8 cellular contexts compared by ENCODE assay signal in genomic region chr10:63421591-63421990, GRCh38. TPM values are rescaled to one million over a fixed set of nuclear protein-coding genes. Genes with fewer than 3 reads are reported as not detected.
DNase-seq lines count a peak whose midpoint lies in the region; ATAC-seq and TF ChIP-seq lines count a peak whose summit lies in the region.

No MANE protein-coding gene starts in this region.

- H3K9me3 ChIP-seq in CD8-positive, alpha-beta memory T cell (ENCODE audit: low read length), result no peaks in the 10 kb centered on the region
- H3K9me3 ChIP-seq in upper lobe of right lung, result no peaks in the 10 kb centered on the region

- CTCF ChIA-PET in CD8-positive, alpha-beta memory T cell (lab: Charles Lee), result no interaction called here
- CTCF ChIA-PET in activated CD4-positive, alpha-beta memory T cell treated with anti-CD3 and anti-CD28 coated beads, Interleukin-2, amount 10 ng/mL, durations not matched to agents 7 days and 5 days (lab: Charles Lee), result no interaction called here

- H3K27me3 ChIP-seq in CD8-positive, alpha-beta memory T cell (ENCODE audit: insufficient read depth, low read length, poor library complexity, severe bottlenecking), result no peaks in the 10 kb centered on the region
- H3K27me3 ChIP-seq in upper lobe of right lung, result no peaks in the 10 kb centered on the region

- H3K4me3 ChIP-seq in CD8-positive, alpha-beta memory T cell (ENCODE audit: low read length), result no peak overlapping the region
- H3K4me3 ChIP-seq in upper lobe of right lung, result no peak overlapping the region

- no peaks in the 10 kb centered on the region for H3K27me3 Mint-ChIP-seq in CD8-positive, alpha-beta memory T cell
- H3K27me3 Mint-ChIP-seq in activated CD4-positive, alpha-beta memory T cell treated with anti-CD3 and anti-CD28 coated beads, Interleukin-2, amount 10 ng/mL, durations not matched to agents 7 days and 5 days, result no peaks in the 10 kb centered on the region

- H3K36me3 Mint-ChIP-seq in CD8-positive, alpha-beta memory T cell, result no peaks in the 10 kb centered on the region
- no peaks in the 10 kb centered on the region for H3K36me3 Mint-ChIP-seq in activated CD4-positive, alpha-beta memory T cell treated with anti-CD3 and anti-CD28 coated beads, Interleukin-2, amount 10 ng/mL, durations not matched to agents 7 days and 5 days (ENCODE audit: low read depth)

- no peaks in the 10 kb centered on the region for H3K36me3 ChIP-seq in CD8-positive, alpha-beta memory T cell (ENCODE audit: insufficient read depth, low read length)
- no peaks in the 10 kb centered on the region for H3K36me3 ChIP-seq in upper lobe of right lung

- no peaks in the 10 kb centered on the region for H3K9me3 Mint-ChIP-seq in CD8-positive, alpha-beta memory T cell
- H3K9me3 Mint-ChIP-seq in activated CD4-positive, alpha-beta memory T cell treated with anti-CD3 and anti-CD28 coated beads, Interleukin-2, amount 10 ng/mL, durations not matched to agents 7 days and 5 days, result no peaks in the 10 kb centered on the region

- H3K27ac ChIP-seq in CD8-positive, alpha-beta memory T cell (ENCODE audit: low read depth, low read length), result peak overlapping the region; percentile 27
- H3K27ac ChIP-seq in upper lobe of right lung, result no peak overlapping the region

- H3K4me1 ChIP-seq in CD8-positive, alpha-beta memory T cell (ENCODE audit: insufficient read depth, low read length), result peaks cover 19% of the 10 kb centered on the region
- H3K4me1 ChIP-seq in upper lobe of right lung, result peaks cover 13% of the 10 kb centered on the region

- peak overlapping the region; percentile 64 to 94 (median 80) for H3K27ac Mint-ChIP-seq in CD8-positive, alpha-beta memory T cell
- H3K27ac Mint-ChIP-seq in activated CD4-positive, alpha-beta memory T cell treated with anti-CD3 and anti-CD28 coated beads, Interleukin-2, amount 10 ng/mL, durations not matched to agents 7 days and 5 days, result peak overlapping the region; percentile 26

- no peak for TF ChIP-seq CTCF in upper lobe of right lung (IDR thresholded peaks at IDR 0.05)

- POLR2A ChIA-PET in CD8-positive, alpha-beta memory T cell (lab: Charles Lee), result no interaction called here
- POLR2A ChIA-PET in activated CD4-positive, alpha-beta memory T cell treated with anti-CD3 and anti-CD28 coated beads, Interleukin-2, amount 10 ng/mL, durations not matched to agents 7 days and 5 days (lab: Charles Lee), result interaction anchor here (0.8 kb wide), 1 partner anchor 154 kb away, joined by 3 read pairs; no protein-coding TSS in a partner anchor

- intact Hi-C loops in upper lobe of right lung (cut with DNase I), result no loop called here

- peak in 2 of 5 donors; percentile 27 to 51 for DNase-seq in CD8-positive, alpha-beta memory T cell
- no peak for DNase-seq in activated CD4-positive, alpha-beta memory T cell treated with anti-CD3 and anti-CD28 coated beads, Interleukin-2, amount 10 ng/mL, durations not matched to agents 7 days and 5 days
- DNase-seq in upper lobe of right lung (no peak), NCI-H2107 (lab: John Stamatoyannopoulos, UW) (no peak), cerebellar cortex (ENCODE audit: low spot score) (no peak)
- DNase-seq in stimulated activated CD4-positive, alpha-beta T cell treated with anti-CD3 and anti-CD28 coated beads, Interleukin-1b, Interleukin-23, amount 100 ng/mL, for 48 hours, result no peak

- peaks cover 32 to 57% (median 34%) of the 10 kb centered on the region in 3 donors for H3K4me1 Mint-ChIP-seq in CD8-positive, alpha-beta memory T cell
- peaks cover 17% of the 10 kb centered on the region for H3K4me1 Mint-ChIP-seq in activated CD4-positive, alpha-beta memory T cell treated with anti-CD3 and anti-CD28 coated beads, Interleukin-2, amount 10 ng/mL, durations not matched to agents 7 days and 5 days

- ATAC-seq in GM19397 (IDR thresholded peaks at IDR 0.05; ENCODE audit: unreplicated experiment) (peak; percentile 93), HG03354 (IDR thresholded peaks at IDR 0.05; ENCODE audit: poor library complexity, severe bottlenecking, unreplicated experiment) (peak; percentile 90), upper lobe of right lung (peak; percentile 91)

- peak overlapping the region in 6 of 7 donors; percentile 4 to 65 (median 44) for H3K4me3 Mint-ChIP-seq in CD8-positive, alpha-beta memory T cell
- H3K4me3 Mint-ChIP-seq in activated CD4-positive, alpha-beta memory T cell treated with anti-CD3 and anti-CD28 coated beads, Interleukin-2, amount 10 ng/mL, durations not matched to agents 7 days and 5 days, result no peak overlapping the region

RNA-seq across cellular contexts. Expression of gene JMJD1C, which starts 44.2 kb away (rescaled TPM):
- 10 to 100 TPM; 41.7 to 46.0 TPM for total RNA-seq in CD8-positive, alpha-beta memory T cell
- 51.9 TPM for polyA plus RNA-seq in CD8-positive, alpha-beta memory T cell
- total RNA-seq in activated CD4-positive, alpha-beta memory T cell treated with anti-CD3 and anti-CD28 coated beads, Interleukin-2, amount 10 ng/mL, durations not matched to agents 7 days and 5 days, result 10 to 100 TPM; 65.6 to 66.8 TPM
- 84.2 TPM for total RNA-seq in upper lobe of right lung
